8 cellular contexts compared by ENCODE assay signal in genomic region chr1:39707506-39707905, GRCh38. TPM values are rescaled to one million over a fixed set of nuclear protein-coding genes. Genes with fewer than 3 reads are reported as not detected.
"Had no signal": no experiment of that assay in that cellular context is flagged by ENCODE, and none has a peak within 500 bp of the region (broad histone marks: within the 10 kb centered on the region; RNA-seq: fewer than 3 reads in every experiment).

No MANE protein-coding gene starts in this region.

- FAIRE-seq: H1, H54, HTR-8/SVneo had no signal

- DNase-seq: H9, HCEC 1CT, IMR-90 had no signal

- H3K4me3 ChIP-seq: GM23338 had no signal

- ATAC-seq: GM23338 had no signal

RNA-seq across cellular contexts. Expression of gene HPCAL4, which starts 16.3 kb away (rescaled TPM):
- total RNA-seq: HT-29, IMR-90 had no signal

RNA-seq across cellular contexts. Expression of gene NT5C1A, which starts 35.6 kb away (rescaled TPM):
- total RNA-seq: GM23338, H1, H9, HT-29, IMR-90 had no signal
- polyA plus RNA-seq: GM23338, H1, IMR-90 had no signal
